Comparison of ENCODE assay signal across 8 cellular contexts in genomic region chr11:101848262-101848661, GRCh38.
DNase-seq lines count a peak whose midpoint lies in the region; ATAC-seq, FAIRE-seq and TF ChIP-seq lines count a peak whose summit lies in the region.

No MANE protein-coding gene starts in this region.

- H3K79me2 ChIP-seq in GM23248 (ENCODE audit: insufficient read depth): no peaks in the 10 kb centered on the region

- no TSS peak for BruUV-seq in A673 (replicated peaks; lab: Mats Ljungman, UMichigan)

- no peaks in the 10 kb centered on the region for H3K9me2 ChIP-seq in GM23248 (ENCODE audit: insufficient read depth)

- intact Hi-C loops in A673 (cut with micrococcal nuclease; ENCODE audit: unreplicated experiment): loop anchor here (2.0 kb wide), 2 partner anchors 87 to 391 kb away; no protein-coding TSS in a partner anchor
- intact Hi-C loops in adrenal gland (cut with DNase I): loop anchor here (5.0 to 10.0 kb wide), 2 partner anchors 391 to 393 kb away; no protein-coding TSS in a partner anchor
- intact Hi-C loops in kidney (cut with DNase I): no loop called here
- intact Hi-C loops in left colon (cut with DNase I, micrococcal nuclease): loop anchor here in 1 of 2 donors (5.0 kb wide), 1 partner anchor 391 kb away; no protein-coding TSS in a partner anchor

- H3K27me3 ChIP-seq in A673 (replicated peaks; ENCODE audit: insufficient read depth, low read depth, low read length, poor library complexity) (no peaks in the 10 kb centered on the region), GM23248 (replicated peaks; ENCODE audit: insufficient read depth) (no peaks in the 10 kb centered on the region), adrenal gland (no peaks in the 10 kb centered on the region)

- no peak for TF ChIP-seq POLR2A in adrenal gland (IDR thresholded peaks at IDR 0.05)

- H3K4me3 ChIP-seq in A673 (ENCODE audit: low read depth, low read length, poor library complexity, severe bottlenecking) (no peak overlapping the region), GM23248 (no peak overlapping the region), adrenal gland (no peak overlapping the region), kidney (ENCODE audit: low read length in 2 of 2) (no peak overlapping the region)

- H3K4me1 ChIP-seq in A673 (ENCODE audit: insufficient read depth, low read length, poor library complexity, severe bottlenecking) (no peaks in the 10 kb centered on the region), GM23248 (ENCODE audit: insufficient read depth) (no peaks in the 10 kb centered on the region), adrenal gland (replicated peaks in 1 of 2) (no peaks in the 10 kb centered on the region), kidney (ENCODE audit: control insufficient read depth in 1 of 2, insufficient read depth in 1 of 2, low read depth in 1 of 2, low read length in 2 of 2) (no peaks in the 10 kb centered on the region)

- FAIRE-seq in kidney (lab: Jason Lieb, UNC): peak; percentile 97

- H3K4me2 ChIP-seq in GM23248 (ENCODE audit: unreplicated experiment): no peak overlapping the region

- H3K27ac ChIP-seq in A673 (ENCODE audit: low read depth, low read length, poor library complexity, severe bottlenecking) (no peak overlapping the region), GM23248 (no peak overlapping the region), adrenal gland (no peak overlapping the region), kidney (ENCODE audit: low read depth in 2 of 2, low read length in 2 of 2) (no peak overlapping the region), caudate nucleus (ENCODE audit: low read depth, low read length) (no peak overlapping the region)

- TF ChIP-seq CTCF in A673 (conservative IDR thresholded peaks at IDR 0.05; ENCODE audit: low read depth, low read length) (peak; percentile 65; the same call in 1 of the 2 replicates), adrenal gland (IDR thresholded peaks at IDR 0.05) (peak; percentile 30 to 66 (median 45)), kidney (IDR thresholded peaks at IDR 0.05; ENCODE audit: borderline replicate concordance, extremely low read depth, insufficient read depth) (peak; percentile 18)

- H2AFZ ChIP-seq in GM23248: no peak overlapping the region

- 3% methylated on average over 2 of the region's 2 CpGs for WGBS in GM23248 (ENCODE audit: low coverage in 1 of 2, low lambda C conversion rate in 2 of 2, missing lambda C conversion rate in 2 of 2), 2 experiments
- 15 to 24% (median 22%) methylated on average over 2 of the region's 2 CpGs for WGBS in adrenal gland, 4 donors

- DNase-seq in A673 (ENCODE audit: low spot score) (peak; percentile 24), GM23248 (peak; percentile 55), adrenal gland (peak in 1 of 7 donors; percentile 9), kidney (no peak), left colon (no peak), caudate nucleus (lab: John Stamatoyannopoulos, UW) (no peak)
- no peak for DNase-seq in activated naive CD4-positive, alpha-beta T cell treated with anti-CD3 and anti-CD28 coated beads, Interleukin-2, amount 50 U/mL, for 16 hours

- H3K9me3 ChIP-seq in A673 (ENCODE audit: low read depth, low read length, poor library complexity, severe bottlenecking) (no peaks in the 10 kb centered on the region), GM23248 (ENCODE audit: low read depth) (no peaks in the 10 kb centered on the region), adrenal gland (replicated peaks in 1 of 3) (no peaks in the 10 kb centered on the region), kidney (ENCODE audit: control insufficient read depth in 1 of 2, low read length in 2 of 2) (no peaks in the 10 kb centered on the region)

- H4K20me1 ChIP-seq in GM23248 (ENCODE audit: insufficient read depth): no peaks in the 10 kb centered on the region

- CTCF ChIA-PET in A673 (lab: Charles Lee): no interaction called here

- no peak overlapping the region for H3K9ac ChIP-seq in GM23248
- no peak overlapping the region for H3K9ac ChIP-seq in kidney (ENCODE audit: low read length in 2 of 2)

- H3K36me3 ChIP-seq in A673 (ENCODE audit: insufficient read depth, low read length, poor library complexity, severe bottlenecking): no peaks in the 10 kb centered on the region
- H3K36me3 ChIP-seq in GM23248 (ENCODE audit: low read depth): no peaks in the 10 kb centered on the region
- H3K36me3 ChIP-seq in adrenal gland (replicated peaks in 1 of 2): no peaks in the 10 kb centered on the region
- H3K36me3 ChIP-seq in kidney (ENCODE audit: control insufficient read depth in 1 of 2, insufficient read depth in 2 of 2, low read length in 2 of 2): no peaks in the 10 kb centered on the region

- POLR2A ChIA-PET in A673 (lab: Charles Lee; ENCODE audit: low non-redundant PET): no interaction called here

- ATAC-seq in HG02798 (IDR thresholded peaks at IDR 0.05; ENCODE audit: poor library complexity, unreplicated experiment) (no peak), left colon (no peak)

- in situ Hi-C loops in GM23248 (cut with MboI): loop anchor here (10.0 kb wide), 1 partner anchor 403 kb away; no protein-coding TSS in a partner anchor

- H3F3A ChIP-seq in GM23248 (ENCODE audit: insufficient read depth): no peaks in the 10 kb centered on the region

Comparison
In these comparisons a context has a peak if more than half of its experiments do, and no peak if none do; other contexts are left out.
1. DNase-seq: peak in A673 (single experiment) and GM23248 (single experiment); none in kidney (single experiment), left colon (0 of 2), activated naive CD4-positive, alpha-beta T cell treated with anti-CD3 and anti-CD28 coated beads, Interleukin-2, amount 50 U/mL, for 16 hours (single experiment) and caudate nucleus (0 of 61).
2. Peak in every context shown above with its lines, with median percentiles within 50 percentile points of each other: CTCF ChIP-seq.